Comparison of ENCODE assay signal across 8 cellular contexts in genomic region chr12:57745485-57745881, GRCh38. TPM values are rescaled to one million over a fixed set of nuclear protein-coding genes. Genes with fewer than 3 reads are reported as not detected.
A peak's percentile ranks its signal among the peaks of the same experiment; 100 is the strongest.
DNase-seq lines count a peak whose midpoint lies in the region; ATAC-seq and TF ChIP-seq lines count a peak whose summit lies in the region.

No MANE protein-coding gene starts in this region.

- H3K9me2 ChIP-seq in OCI-LY7 (ENCODE audit: insufficient read depth, low read length), result no peaks in the 10 kb centered on the region

- H3K27ac Mint-ChIP-seq in CD4-positive, alpha-beta memory T cell, result peak overlapping the region; percentile 88 to 99 (median 97)
- peak overlapping the region; percentile 98 for H3K27ac Mint-ChIP-seq in nephron progenitor cell

- peaks cover 18 to 47% of the 10 kb centered on the region in 2 donors for H3K36me3 Mint-ChIP-seq in CD4-positive, alpha-beta memory T cell
- H3K36me3 Mint-ChIP-seq in nephron progenitor cell (ENCODE audit: low read depth), result peaks cover 47% of the 10 kb centered on the region

- peaks cover 21% of the 10 kb centered on the region for H3K79me2 ChIP-seq in OCI-LY7 (ENCODE audit: insufficient read depth, low read depth, low read length)

- CTCF ChIA-PET in CD4-positive, alpha-beta memory T cell (lab: Charles Lee; ENCODE audit: partially characterized antibody), result interaction anchor here (1.1 to 6.3 kb wide), 8 partner anchors 9 to 160 kb away, joined by 3 to 51 read pairs (median 4); partner anchors contain the start of genes MARCHF9 and OS9
- CTCF ChIA-PET in OCI-LY7 (lab: Charles Lee; ENCODE audit: unreplicated experiment), result no interaction called here

- POLR2A ChIA-PET in CD4-positive, alpha-beta memory T cell (lab: Charles Lee; ENCODE audit: partially characterized antibody), result interaction anchor here (0.9 to 2.3 kb wide), 16 partner anchors 8 to 265 kb away, joined by 3 to 17 read pairs (median 5); partner anchors contain the start of genes ARHGAP9, EEF1AKMT3 and METTL1
- POLR2A ChIA-PET in OCI-LY7 (lab: Charles Lee), result interaction anchor here (1.3 to 1.4 kb wide), 2 partner anchors 9 to 11 kb away, joined by 3 read pairs; no protein-coding TSS in a partner anchor

- peak overlapping the region; percentile 72 to 83 for H3K4me3 ChIP-seq in CD4-positive, alpha-beta memory T cell (ENCODE audit: low read length in 2 of 2)
- no peak overlapping the region for H3K4me3 ChIP-seq in OCI-LY7 (ENCODE audit: low read depth, low read length, poor library complexity, severe bottlenecking)
- peak overlapping the region; percentile 89 for H3K4me3 ChIP-seq in effector memory CD4-positive, alpha-beta T cell (ENCODE audit: insufficient read depth, low read depth, low read length, poor library complexity, severe bottlenecking)

- H4K20me1 ChIP-seq in OCI-LY7 (ENCODE audit: insufficient read depth, low read length), result no peaks in the 10 kb centered on the region

- H3K27me3 ChIP-seq in CD4-positive, alpha-beta memory T cell (ENCODE audit: insufficient read depth, low read length), result no peaks in the 10 kb centered on the region
- no peaks in the 10 kb centered on the region for H3K27me3 ChIP-seq in effector memory CD4-positive, alpha-beta T cell (replicated peaks; ENCODE audit: control insufficient read depth, insufficient read depth, low read length, poor library complexity, severe bottlenecking)

- peaks cover 30 to 54% (median 40%) of the 10 kb centered on the region in 4 donors for H3K4me1 Mint-ChIP-seq in CD4-positive, alpha-beta memory T cell
- H3K4me1 Mint-ChIP-seq in nephron progenitor cell, result peaks cover 27% of the 10 kb centered on the region

- no peaks in the 10 kb centered on the region for H3K27me3 Mint-ChIP-seq in CD4-positive, alpha-beta memory T cell
- H3K27me3 Mint-ChIP-seq in nephron progenitor cell (ENCODE audit: low read depth, poor library complexity), result peaks cover 43% of the 10 kb centered on the region

- H3K4me2 ChIP-seq in OCI-LY7 (ENCODE audit: low read length), result peak overlapping the region; percentile 36; the same call in 1 of the 2 replicates

- H3K27ac ChIP-seq in CD4-positive, alpha-beta memory T cell (ENCODE audit: low read depth, low read length), result peak overlapping the region; percentile 93
- H3K27ac ChIP-seq in OCI-LY7 (ENCODE audit: low read depth, low read length, poor library complexity, severe bottlenecking), result no peak overlapping the region
- H3K27ac ChIP-seq in effector memory CD4-positive, alpha-beta T cell (ENCODE audit: insufficient read depth, low read length, poor library complexity, severe bottlenecking), result peak overlapping the region; percentile 93

- peak overlapping the region; percentile 86 to 97 (median 92) for H3K4me3 Mint-ChIP-seq in CD4-positive, alpha-beta memory T cell
- peak overlapping the region; percentile 95 for H3K4me3 Mint-ChIP-seq in nephron progenitor cell

- no peak for DNase-seq in CD4-positive, alpha-beta memory T cell
- DNase-seq in OCI-LY7 (ENCODE audit: low spot score), result no peak
- no peak for DNase-seq in effector memory CD4-positive, alpha-beta T cell
- no peak for DNase-seq in nephron progenitor cell
- DNase-seq in stimulated activated CD4-positive, alpha-beta T cell treated with anti-CD3 and anti-CD28 coated beads, Interleukin-1b, Interleukin-23, amount 100 ng/mL, for 48 hours, result no peak
- DNase-seq in SKM-1 (lab: John Stamatoyannopoulos, UW; ENCODE audit: unreplicated experiment), result no peak

- intact Hi-C loops in CD4-positive, alpha-beta memory T cell (cut with micrococcal nuclease), result no loop called here
- intact Hi-C loops in OCI-LY7 (cut with micrococcal nuclease; ENCODE audit: unreplicated experiment), result no loop called here

- TF ChIP-seq CTCF in OCI-LY7 (conservative IDR thresholded peaks at IDR 0.05; ENCODE audit: low read length) (no peak), nephron progenitor cell (IDR thresholded peaks at IDR 0.05) (no peak)

- H3K4me1 ChIP-seq in CD4-positive, alpha-beta memory T cell (ENCODE audit: insufficient read depth, low read length), result peaks cover 43% of the 10 kb centered on the region
- peaks cover 37% of the 10 kb centered on the region for H3K4me1 ChIP-seq in OCI-LY7 (ENCODE audit: insufficient read depth, low read length, poor library complexity, severe bottlenecking)
- peaks cover 32% of the 10 kb centered on the region for H3K4me1 ChIP-seq in effector memory CD4-positive, alpha-beta T cell (ENCODE audit: control insufficient read depth, insufficient read depth, low read length, poor library complexity, severe bottlenecking)

- no peaks in the 10 kb centered on the region for H3K9me3 ChIP-seq in CD4-positive, alpha-beta memory T cell (ENCODE audit: control insufficient read depth in 1 of 2, low read length in 2 of 2)
- H3K9me3 ChIP-seq in OCI-LY7 (ENCODE audit: low read length), result no peaks in the 10 kb centered on the region
- no peaks in the 10 kb centered on the region for H3K9me3 ChIP-seq in effector memory CD4-positive, alpha-beta T cell (ENCODE audit: control insufficient read depth, low read length)

- H3K9me3 Mint-ChIP-seq in CD4-positive, alpha-beta memory T cell, result peaks cover 0 to 2% (median 0%) of the 10 kb centered on the region in 8 donors
- no peaks in the 10 kb centered on the region for H3K9me3 Mint-ChIP-seq in nephron progenitor cell

- H2AFZ ChIP-seq in OCI-LY7 (ENCODE audit: low read length), result no peak overlapping the region

- no TSS peak for BruUV-seq in OCI-LY7 (replicated peaks; lab: Mats Ljungman, UMichigan)

- peaks cover 25% of the 10 kb centered on the region for H3K36me3 ChIP-seq in CD4-positive, alpha-beta memory T cell (ENCODE audit: insufficient read depth, low read length)
- peaks cover 54% of the 10 kb centered on the region for H3K36me3 ChIP-seq in OCI-LY7 (ENCODE audit: insufficient read depth, low read length)
- H3K36me3 ChIP-seq in effector memory CD4-positive, alpha-beta T cell (ENCODE audit: control insufficient read depth, insufficient read depth, low read length), result peaks cover 24% of the 10 kb centered on the region

- ATAC-seq in GM19395 (IDR thresholded peaks at IDR 0.05; ENCODE audit: unreplicated experiment), result no peak
- no peak for ATAC-seq in HG03025 (IDR thresholded peaks at IDR 0.05; ENCODE audit: low FRiP score, unreplicated experiment)

RNA-seq across cellular contexts. Expression of gene TSPAN31, which starts 0.6 kb away (rescaled TPM):
- total RNA-seq in CD4-positive, alpha-beta memory T cell, result 10 to 100 TPM; 27.5 to 30.6 TPM
- 10 to 100 TPM; 37.5 to 76.2 TPM for polyA plus RNA-seq in CD4-positive, alpha-beta memory T cell
- 0.80 and 2.4 TPM in 2 replicates for total RNA-seq in OCI-LY7 (2014; rRNA removed; shearing (Covaris generic))
- 6.3 and 6.4 TPM in 2 replicates for total RNA-seq in OCI-LY7 (2022)

RNA-seq across cellular contexts. Expression of gene CDK4, which starts 6.6 kb away (rescaled TPM):
- 10 to 100 TPM; 44.4 to 48.3 TPM for total RNA-seq in CD4-positive, alpha-beta memory T cell
- polyA plus RNA-seq in CD4-positive, alpha-beta memory T cell, result 10 to 100 TPM; 85.0 to 99.7 TPM
- 272 and 280 TPM in 2 replicates for total RNA-seq in OCI-LY7 (2014; rRNA removed; shearing (Covaris generic))
- total RNA-seq in OCI-LY7 (2022), result 172 and 192 TPM in 2 replicates

RNA-seq across cellular contexts. Expression of gene AGAP2, which starts 6.9 kb away (rescaled TPM):
- 10 to 100 TPM; 63.2 to 66.7 TPM for total RNA-seq in CD4-positive, alpha-beta memory T cell
- polyA plus RNA-seq in CD4-positive, alpha-beta memory T cell, result 1 to 10 TPM; 3.2 to 8.6 TPM
- total RNA-seq in OCI-LY7 (2014; rRNA removed; shearing (Covaris generic)), result 10.7 and 14.8 TPM in 2 replicates
- 26.5 and 28.8 TPM in 2 replicates for total RNA-seq in OCI-LY7 (2022)

RNA-seq across cellular contexts. Expression of gene MARCHF9, which starts 9.4 kb away (rescaled TPM):
- total RNA-seq in CD4-positive, alpha-beta memory T cell, result 10 to 100 TPM; 58.0 to 62.8 TPM
- polyA plus RNA-seq in CD4-positive, alpha-beta memory T cell, result 1 to 10 TPM; 3.7 to 8.9 TPM
- total RNA-seq in OCI-LY7 (2014; rRNA removed; shearing (Covaris generic)), result 29.3 and 29.4 TPM in 2 replicates
- 46.2 and 47.7 TPM in 2 replicates for total RNA-seq in OCI-LY7 (2022)

RNA-seq across cellular contexts. Expression of gene CYP27B1, which starts 21.4 kb away (rescaled TPM):
- 1 to 10 TPM in 1 of 2 experiments, under 1 TPM in 1; 0.64 to 1.4 TPM for total RNA-seq in CD4-positive, alpha-beta memory T cell
- under 1 TPM; 0.55 to 0.93 TPM for polyA plus RNA-seq in CD4-positive, alpha-beta memory T cell
- total RNA-seq in OCI-LY7 (2014; rRNA removed; shearing (Covaris generic)), result 6.5 and 7.1 TPM in 2 replicates
- total RNA-seq in OCI-LY7 (2022), result 6.6 and 6.9 TPM in 2 replicates
